12 cellular contexts compared by ENCODE assay signal in the genomic region with DNA sequence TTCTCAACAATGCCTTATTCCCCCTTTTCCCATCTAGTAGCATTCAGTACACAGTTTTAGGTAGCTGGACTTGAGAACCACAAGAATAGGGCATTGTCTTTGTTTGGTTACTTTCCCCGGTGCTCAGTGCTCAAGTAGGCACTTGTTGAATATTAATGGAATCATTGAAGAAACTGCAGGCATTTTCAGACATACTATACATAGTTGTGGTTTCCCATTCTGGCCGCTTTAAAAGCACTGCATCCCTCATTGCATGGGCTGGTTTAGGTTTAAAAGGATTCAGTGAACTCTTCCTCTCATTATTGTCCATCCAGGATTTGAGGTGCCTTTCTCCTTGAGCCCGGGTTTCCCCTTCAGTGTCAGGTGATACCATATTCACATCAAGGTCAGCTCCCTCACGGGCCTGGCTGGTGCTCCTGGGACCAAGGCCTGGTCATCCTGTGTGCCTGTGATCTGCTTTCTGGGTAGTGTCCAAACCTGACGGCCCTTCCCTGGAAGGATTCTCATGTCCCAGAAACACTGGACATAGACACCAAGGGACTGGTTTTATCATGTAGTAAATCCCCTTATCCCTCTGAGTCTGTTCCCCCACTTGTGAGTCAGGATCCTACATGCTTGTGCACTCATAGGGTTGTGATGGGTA. TPM values are rescaled to one million over a fixed set of nuclear protein-coding genes. Genes with fewer than 3 reads are reported as not detected.
A peak's percentile ranks its signal among the peaks of the same experiment; 100 is the strongest.
DNase-seq lines count a peak whose midpoint lies in the region; ATAC-seq and TF ChIP-seq lines count a peak whose summit lies in the region.
"Had no signal": no experiment of that assay in that cellular context is flagged by ENCODE, and none has a peak within 500 bp of the region (broad histone marks: within the 10 kb centered on the region; RNA-seq: fewer than 3 reads in every experiment).

No MANE protein-coding gene starts in this region.

- no peak for ATAC-seq in effector memory CD8-positive, alpha-beta T cell (replicated peaks)
- ATAC-seq in HG03097 (IDR thresholded peaks at IDR 0.05; ENCODE audit: low FRiP score, unreplicated experiment), result no peak

- no peak overlapping the region for H3K4me3 Mint-ChIP-seq in effector memory CD8-positive, alpha-beta T cell

- peaks cover 24% of the 10 kb centered on the region for H3K36me3 Mint-ChIP-seq in effector memory CD8-positive, alpha-beta T cell (ENCODE audit: insufficient read depth)

- H3K27ac ChIP-seq in mesodermal cell (ENCODE audit: low read depth, low read length, severe bottlenecking), result peak overlapping the region; percentile 29

- H3K4me3 ChIP-seq in AG10803 (ENCODE audit: low read length), result no peak overlapping the region
- H3K4me3 ChIP-seq in mesodermal cell (ENCODE audit: extremely low read depth, insufficient read depth, low read length, poor library complexity, severe bottlenecking), result no peak overlapping the region

- no peaks in the 10 kb centered on the region for H3K9me3 ChIP-seq in mesodermal cell (ENCODE audit: control insufficient read depth, low read length)

- peak overlapping the region; percentile 1 to 78 for H3K27ac Mint-ChIP-seq in effector memory CD8-positive, alpha-beta T cell

- peaks cover 38 to 39% of the 10 kb centered on the region in 2 donors for H3K4me1 Mint-ChIP-seq in effector memory CD8-positive, alpha-beta T cell (ENCODE audit: low read depth in 2 of 2)

- 84 to 96% methylated on average over 4 of the region's 5 CpGs for WGBS in mesodermal cell (ENCODE audit: insufficient coverage in 2 of 2), 2 experiments

- no peaks in the 10 kb centered on the region for H3K36me3 ChIP-seq in mesodermal cell (ENCODE audit: control insufficient read depth, insufficient read depth, low read length)

- DNase-seq in AG10803 (ENCODE audit: low read depth), result peak; percentile 86
- peak; percentile 61 for DNase-seq in HT1080 (ENCODE audit: low read depth)
- no peak for DNase-seq in effector memory CD8-positive, alpha-beta T cell
- DNase-seq in NCI-H524 treated with DMSO at 0.1 percent for 48 hours (lab: John Stamatoyannopoulos, UW), result no peak
- DNase-seq in NCI-H1417 (lab: John Stamatoyannopoulos, UW), result no peak
- DNase-seq in GM19238 (ENCODE audit: insufficient read length, low spot score), result no peak
- DNase-seq: activated effector memory CD4-positive, alpha-beta T cell treated with Interleukin-2 at 50 U/mL for 16 hours; DMS153; NCI-H82; T-helper 9 cell had no signal

- no peaks in the 10 kb centered on the region for H3K27me3 Mint-ChIP-seq in effector memory CD8-positive, alpha-beta T cell

- H3K4me1 ChIP-seq in mesodermal cell (ENCODE audit: control insufficient read depth, insufficient read depth, low read length, poor library complexity, severe bottlenecking), result peaks cover 9% of the 10 kb centered on the region

- no peak for TF ChIP-seq CTCF in AG10803 (conservative IDR thresholded peaks at IDR 0.05; ENCODE audit: low read length)

- H3K9me3 Mint-ChIP-seq in effector memory CD8-positive, alpha-beta T cell, result no peaks in the 10 kb centered on the region

RNA-seq across cellular contexts. Expression of gene TCP11L2, which starts 7.3 kb away (rescaled TPM):
- 1.7 and 2.0 TPM in 2 replicates for total RNA-seq in HT1080 (2014; rRNA removed; shearing (Covaris generic))
- 6.5 and 8.7 TPM in 2 replicates for polyA plus RNA-seq in HT1080 (2015; cell fraction: cytosol; rRNA removed)
- polyA plus RNA-seq in HT1080 (2015; cell fraction: nucleus; rRNA removed), result 25.6 and 35.8 TPM in 2 replicates
- polyA plus RNA-seq in mesodermal cell (2013, experiment 1 of 2), result 12.3 TPM
- 13.3 TPM for polyA plus RNA-seq in mesodermal cell (2013, experiment 2 of 2)

RNA-seq across cellular contexts. Expression of gene POLR3B, which starts 47.8 kb away (rescaled TPM):
- total RNA-seq in HT1080 (2014; rRNA removed; shearing (Covaris generic)), result 16.7 and 18.8 TPM in 2 replicates
- 10.5 and 13.9 TPM in 2 replicates for polyA plus RNA-seq in HT1080 (2015; cell fraction: cytosol; rRNA removed)
- polyA plus RNA-seq in HT1080 (2015; cell fraction: nucleus; rRNA removed), result 24.3 and 28.3 TPM in 2 replicates
- polyA plus RNA-seq in mesodermal cell (2013, experiment 1 of 2), result 6.1 TPM
- 6.8 TPM for polyA plus RNA-seq in mesodermal cell (2013, experiment 2 of 2)

Comparison
In these comparisons a context has a peak if more than half of its experiments do, and no peak if none do; other contexts are left out.
1. DNase-seq: peak in AG10803 (single experiment) and HT1080 (single experiment); none in effector memory CD8-positive, alpha-beta T cell (0 of 3), NCI-H524 treated with DMSO at 0.1 percent for 48 hours (single experiment), NCI-H1417 (0 of 3) and GM19238 (single experiment).